Comparison of ENCODE assay signal across 13 cellular contexts in genomic region chr3:100039075-100039474, GRCh38.
"Had no signal": no experiment of that assay in that cellular context is flagged by ENCODE, and none has a peak within 500 bp of the region (broad histone marks: within the 10 kb centered on the region; RNA-seq: fewer than 3 reads in every experiment).

No MANE protein-coding gene starts in this region.

- H3K27me3 ChIP-seq: brain microvascular endothelial cell, vagina had no signal

- ATAC-seq: sciatic nerve had no signal

- DNase-seq: activated CD4-positive, alpha-beta T cell treated with anti-CD3 and anti-CD28 coated beads, Interleukin-2, amount 50 U/mL, for 1 hour; activated CD8-positive, alpha-beta memory T cell treated with anti-CD3 and anti-CD28 coated beads for 24 hours; activated naive CD4-positive, alpha-beta T cell; activated naive CD8-positive, alpha-beta T cell treated with anti-CD3 and anti-CD28 coated beads, Interleukin-2, amount 10 ng/mL, durations not matched to agents 7 days and 5 days; brain microvascular endothelial cell; effector CD8-positive, alpha-beta T cell; foreskin melanocyte; mesendoderm; nucleus accumbens; stimulated activated CD4-positive, alpha-beta T cell treated with anti-CD3 and anti-CD28 coated beads, Interleukin-12 subunit alpha, Interleukin-12 subunit beta, amount 100 ng/mL, for 4 hours; stimulated activated CD4-positive, alpha-beta T cell treated with anti-CD3 and anti-CD28 coated beads, Interleukin-2, amount 100 ng/mL, for 24 hours had no signal

- H3K36me3 ChIP-seq: brain microvascular endothelial cell, vagina had no signal

- H3K4me3 ChIP-seq: vagina had no signal

- H3K9me3 ChIP-seq: vagina had no signal

- H3K27ac ChIP-seq: brain microvascular endothelial cell, vagina had no signal
